Comparison of ENCODE assay signal across 10 cellular contexts in the genomic region with DNA sequence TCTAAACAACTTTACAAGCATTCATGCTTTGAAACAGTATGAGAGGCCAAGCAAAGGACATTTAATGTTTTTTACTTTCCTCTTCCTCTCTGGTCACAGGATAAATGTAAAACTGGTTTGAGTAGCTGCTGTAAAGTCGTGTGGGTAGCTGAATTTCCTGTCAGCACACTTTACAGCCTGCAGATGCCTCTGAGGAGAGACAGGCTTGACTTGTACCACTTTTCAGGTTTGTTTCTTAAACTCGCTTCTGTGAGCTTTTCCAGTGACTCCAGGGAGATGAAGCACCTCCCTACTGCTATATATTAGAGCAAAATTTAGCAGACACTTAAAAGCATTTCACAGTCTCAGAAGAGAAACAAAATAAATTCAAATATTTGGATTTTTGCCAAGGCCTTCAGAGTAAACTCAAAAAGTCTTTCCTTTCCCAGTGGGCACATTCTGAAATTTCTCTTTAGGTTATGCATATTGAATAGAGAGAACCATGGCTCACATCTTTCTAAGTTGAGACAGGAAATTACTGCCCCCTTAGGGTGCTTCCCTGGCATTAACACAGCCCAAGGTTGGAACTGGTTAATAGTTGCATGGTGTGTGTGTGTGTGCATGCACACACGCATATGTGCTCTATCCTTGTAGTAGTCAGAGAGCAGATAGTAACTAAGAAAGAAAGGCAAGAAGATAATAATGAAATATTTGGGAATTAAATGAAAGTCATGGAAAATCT.
DNase-seq lines count a peak whose midpoint lies in the region; ATAC-seq and TF ChIP-seq lines count a peak whose summit lies in the region.
"Had no signal": no experiment of that assay in that cellular context is flagged by ENCODE, and none has a peak within 500 bp of the region (broad histone marks: within the 10 kb centered on the region; RNA-seq: fewer than 3 reads in every experiment).

No MANE protein-coding gene starts in this region.

- H3K36me3 ChIP-seq in endodermal cell (ENCODE audit: control insufficient read depth, insufficient read depth, low read length) (no peaks in the 10 kb centered on the region), suprapubic skin (no peaks in the 10 kb centered on the region)

- ATAC-seq in GM18505 (IDR thresholded peaks at IDR 0.05; ENCODE audit: unreplicated experiment) = peak; percentile 57
- ATAC-seq in natural killer cell = no peak

- H3K9me3 ChIP-seq in endodermal cell (ENCODE audit: control insufficient read depth, low read length) (no peaks in the 10 kb centered on the region), suprapubic skin (no peaks in the 10 kb centered on the region)

- no peaks in the 10 kb centered on the region for H3K27me3 ChIP-seq in endodermal cell (ENCODE audit: control insufficient read depth, insufficient read depth, low read length, poor library complexity, severe bottlenecking)
- H3K27me3 ChIP-seq in suprapubic skin = no peaks in the 10 kb centered on the region

- no peak overlapping the region for H3K27ac Mint-ChIP-seq in endodermal cell
- H3K27ac Mint-ChIP-seq in natural killer cell = no peak overlapping the region
- H3K27ac Mint-ChIP-seq: activated B cell treated with CpG ODN at 0.5 μM for 24 hours had no signal

- H3K9me3 Mint-ChIP-seq in endodermal cell (no peaks in the 10 kb centered on the region), natural killer cell (peaks cover 6 to 7% of the 10 kb centered on the region in 2 donors)
- H3K9me3 Mint-ChIP-seq: activated B cell treated with CpG ODN at 0.5 μM for 24 hours had no signal

- no peaks in the 10 kb centered on the region for H3K27me3 Mint-ChIP-seq in endodermal cell (ENCODE audit: insufficient read depth)
- no peaks in the 10 kb centered on the region for H3K27me3 Mint-ChIP-seq in natural killer cell (ENCODE audit: low read depth in 2 of 2)
- H3K27me3 Mint-ChIP-seq: activated B cell treated with CpG ODN at 0.5 μM for 24 hours had no signal

- H3K4me3 ChIP-seq in endodermal cell (ENCODE audit: low read length) (no peak overlapping the region), suprapubic skin (no peak overlapping the region)

- H3K4me3 Mint-ChIP-seq in endodermal cell (no peak overlapping the region), natural killer cell (no peak overlapping the region)
- H3K4me3 Mint-ChIP-seq: activated B cell treated with CpG ODN at 0.5 μM for 24 hours had no signal

- 79 to 100% methylated on average over 2 to 3 of the region's 3 CpGs for WGBS in endodermal cell (ENCODE audit: insufficient coverage in 1 of 2, insufficient read length in 1 of 2), 2 experiments
- WGBS in suprapubic skin = 28% methylated on average over 3 of the region's 3 CpGs

- H3K4me1 ChIP-seq in endodermal cell (ENCODE audit: control insufficient read depth, insufficient read depth, low read length) = no peaks in the 10 kb centered on the region
- no peaks in the 10 kb centered on the region for H3K4me1 ChIP-seq in suprapubic skin

- H3K4me1 Mint-ChIP-seq in endodermal cell = no peaks in the 10 kb centered on the region
- no peaks in the 10 kb centered on the region for H3K4me1 Mint-ChIP-seq in natural killer cell
- H3K4me1 Mint-ChIP-seq: activated B cell treated with CpG ODN at 0.5 μM for 24 hours had no signal

- intact Hi-C loops in natural killer cell (cut with micrococcal nuclease) = no loop called here

- no peak overlapping the region for H3K9ac ChIP-seq in endodermal cell (ENCODE audit: extremely low read depth, low read length, poor library complexity, severe bottlenecking)

- H3K27ac ChIP-seq in endodermal cell (ENCODE audit: low read depth, low read length) = no peak overlapping the region
- H3K27ac ChIP-seq in suprapubic skin = no peak overlapping the region

- H3K36me3 Mint-ChIP-seq in endodermal cell (ENCODE audit: low read depth) (no peaks in the 10 kb centered on the region), natural killer cell (no peaks in the 10 kb centered on the region)

- TF ChIP-seq CTCF in endodermal cell (conservative IDR thresholded peaks at IDR 0.05) (peak; percentile 72), natural killer cell (IDR thresholded peaks at IDR 0.05) (no peak), suprapubic skin (IDR thresholded peaks at IDR 0.05) (no peak)

- no peak for TF ChIP-seq POLR2A in GM18505 (IDR thresholded peaks at IDR 0.05; ENCODE audit: borderline replicate concordance, extremely low read depth, insufficient read depth, insufficient read length)
- TF ChIP-seq POLR2A in suprapubic skin (IDR thresholded peaks at IDR 0.05) = no peak

- TF ChIP-seq EP300 in suprapubic skin (IDR thresholded peaks at IDR 0.05) = no peak

- DNase-seq in Kasumi-1 (lab: John Stamatoyannopoulos, UW) = peak; percentile 51 to 63
- DNase-seq in endodermal cell = peak; percentile 49
- peak; percentile 33 for DNase-seq in renal cortical epithelial cell (ENCODE audit: low read depth)
- no peak for DNase-seq in MV-4-11 (lab: John Stamatoyannopoulos, UW)
- DNase-seq in natural killer cell = no peak
- no peak for DNase-seq in suprapubic skin (ENCODE audit: low spot score in 2 of 2)
- DNase-seq: activated B cell treated with CpG ODN at 0.5 μM for 24 hours; activated naive CD4-positive, alpha-beta T cell treated with anti-CD3 and anti-CD28 coated beads, Interleukin-2, amount 50 U/mL, for 16 hours; erythroblast had no signal

Comparison
In these comparisons a context has a peak if more than half of its experiments do, and no peak if none do; other contexts are left out.
1. DNase-seq: peak in Kasumi-1 (2 of 2), endodermal cell (single experiment) and renal cortical epithelial cell (single experiment); none in MV-4-11 (single experiment), natural killer cell (single experiment) and suprapubic skin (0 of 2).